ENCODE assay signal across 13 cellular contexts in genomic region chr16:73033271-73033998, GRCh38. TPM values are rescaled to one million over a fixed set of nuclear protein-coding genes. Genes with fewer than 3 reads are reported as not detected.
DNase-seq lines count a peak whose midpoint lies in the region; ATAC-seq and TF ChIP-seq lines count a peak whose summit lies in the region.
"Had no signal": no experiment of that assay in that cellular context is flagged by ENCODE, and none has a peak within 500 bp of the region (broad histone marks: within the 10 kb centered on the region; RNA-seq: fewer than 3 reads in every experiment).

No MANE protein-coding gene starts in this region.

- H3K27me3 Mint-ChIP-seq in CD8-positive, alpha-beta T cell (ENCODE audit: low read depth): peaks cover 12% of the 10 kb centered on the region
- peaks cover 30 to 47% of the 10 kb centered on the region in 2 donors for H3K27me3 Mint-ChIP-seq in effector memory CD8-positive, alpha-beta T cell

- CTCF ChIA-PET in A673 (lab: Charles Lee): interaction anchor here (0.5 to 1.3 kb wide), 2 partner anchors 25 to 163 kb away, joined by 4 to 5 read pairs; no protein-coding TSS in a partner anchor
- CTCF ChIA-PET in CD8-positive, alpha-beta T cell (lab: Charles Lee): no interaction called here

- H3K23ac ChIP-seq in neuronal stem cell (ENCODE audit: low read depth, low read length, poor library complexity): no peak overlapping the region

- H3K27ac ChIP-seq in A673 (ENCODE audit: low read depth, low read length, poor library complexity, severe bottlenecking): peak overlapping the region; percentile 38
- no peak overlapping the region for H3K27ac ChIP-seq in HUES64 (ENCODE audit: low read depth, low read length)
- H3K27ac ChIP-seq in neuronal stem cell (replicated peaks; ENCODE audit: low read length): no peak overlapping the region
- H3K27ac ChIP-seq in CD8-positive, alpha-beta T cell (ENCODE audit: low read depth, low read length): no peak overlapping the region
- H3K27ac ChIP-seq: neutrophil had no signal

- DNase-seq in A673 (ENCODE audit: low spot score) (peak; percentile 30), ecto neural progenitor cell (ENCODE audit: low spot score) (peak; percentile 80), neuronal stem cell (ENCODE audit: low spot score) (no peak), AG08395 (ENCODE audit: low spot score) (no peak), erythroblast (lab: John Stamatoyannopoulos, UW) (no peak)
- no peak for DNase-seq in CD8-positive, alpha-beta T cell
- DNase-seq in effector memory CD8-positive, alpha-beta T cell: no peak
- DNase-seq: activated T-cell treated with anti-CD3 and anti-CD28 coated beads, Interleukin-2, amount 50 U/mL, for 48 hours; NCI-H1930; stimulated activated CD4-positive, alpha-beta T cell treated with anti-CD3 and anti-CD28 coated beads, Interleukin-2, amount 100 ng/mL, for 48 hours; stimulated activated naive CD8-positive, alpha-beta T cell treated with anti-CD3 and anti-CD28 coated beads, Interleukin-15, amount 100 ng/mL, for 72 hours had no signal

- H3K18ac ChIP-seq in neuronal stem cell (ENCODE audit: low read length): peak overlapping the region; percentile 24

- H2AK5ac ChIP-seq in neuronal stem cell (ENCODE audit: low read depth, low read length): no peak overlapping the region

- H3K4me2 ChIP-seq in neuronal stem cell (ENCODE audit: insufficient read depth, low read length, poor library complexity, severe bottlenecking): peak overlapping the region; percentile 45

- H3K27me3 ChIP-seq in A673 (replicated peaks; ENCODE audit: insufficient read depth, low read depth, low read length, poor library complexity) (no peaks in the 10 kb centered on the region), HUES64 (ENCODE audit: insufficient read depth, low read length) (peaks cover 95% of the 10 kb centered on the region), neuronal stem cell (ENCODE audit: control insufficient read depth in 3 of 3, insufficient read depth in 3 of 3, low read depth in 1 of 3, low read length in 3 of 3) (peaks cover 0 to 28% (median 0%) of the 10 kb centered on the region in 3 experiments)
- peaks cover 2% of the 10 kb centered on the region for H3K27me3 ChIP-seq in CD8-positive, alpha-beta T cell (ENCODE audit: insufficient read depth, low read length)

- H3K9me3 ChIP-seq in A673 (ENCODE audit: low read depth, low read length, poor library complexity, severe bottlenecking): no peaks in the 10 kb centered on the region
- no peaks in the 10 kb centered on the region for H3K9me3 ChIP-seq in HUES64 (ENCODE audit: insufficient read depth, low read depth, low read length)
- no peaks in the 10 kb centered on the region for H3K9me3 ChIP-seq in neuronal stem cell (replicated peaks in 1 of 2; ENCODE audit: control insufficient read depth in 2 of 2, insufficient read depth in 1 of 2, low read depth in 1 of 2, low read length in 2 of 2)
- H3K9me3 ChIP-seq in CD8-positive, alpha-beta T cell (ENCODE audit: low read length): no peaks in the 10 kb centered on the region
- H3K9me3 ChIP-seq: neutrophil had no signal

- H4K8ac ChIP-seq in neuronal stem cell (ENCODE audit: low read depth, low read length): no peak overlapping the region

- no peak overlapping the region for H2BK15ac ChIP-seq in neuronal stem cell (ENCODE audit: low read length)

- BruUV-seq in A673 (replicated peaks; lab: Mats Ljungman, UMichigan): no TSS peak

- H3K4me1 ChIP-seq in A673 (ENCODE audit: insufficient read depth, low read length, poor library complexity, severe bottlenecking) (peaks cover 48% of the 10 kb centered on the region), HUES64 (ENCODE audit: insufficient read depth, low read length) (peaks cover 69% of the 10 kb centered on the region), neuronal stem cell (ENCODE audit: control insufficient read depth in 2 of 2, insufficient read depth in 1 of 2, low read depth in 1 of 2, low read length in 2 of 2) (peaks cover 52 to 69% of the 10 kb centered on the region in 2 donors)
- no peaks in the 10 kb centered on the region for H3K4me1 ChIP-seq in CD8-positive, alpha-beta T cell (ENCODE audit: insufficient read depth, low read length)

- no peak for TF ChIP-seq POLR2A in erythroblast (IDR thresholded peaks at IDR 0.05; ENCODE audit: low read length)

- H3K4me3 Mint-ChIP-seq in CD8-positive, alpha-beta T cell: no peak overlapping the region
- no peak overlapping the region for H3K4me3 Mint-ChIP-seq in effector memory CD8-positive, alpha-beta T cell
- H3K4me3 Mint-ChIP-seq: stimulated activated naive CD8-positive, alpha-beta T cell treated with anti-CD3 and anti-CD28 coated beads, Interleukin-15, amount 100 ng/mL, for 72 hours had no signal

- no peak overlapping the region for H3K27ac Mint-ChIP-seq in CD8-positive, alpha-beta T cell
- no peak overlapping the region for H3K27ac Mint-ChIP-seq in effector memory CD8-positive, alpha-beta T cell

- POLR2A ChIA-PET in A673 (lab: Charles Lee; ENCODE audit: low non-redundant PET): no interaction called here
- POLR2A ChIA-PET in CD8-positive, alpha-beta T cell (lab: Charles Lee): no interaction called here

- no peak overlapping the region for H3K4ac ChIP-seq in neuronal stem cell (ENCODE audit: low read length)

- H3K9ac ChIP-seq in HUES64 (ENCODE audit: low read depth, low read length): no peak overlapping the region
- no peak overlapping the region for H3K9ac ChIP-seq in neuronal stem cell (ENCODE audit: low read depth, low read length, poor library complexity)

- H3K36me3 ChIP-seq in A673 (ENCODE audit: insufficient read depth, low read length, poor library complexity, severe bottlenecking): no peaks in the 10 kb centered on the region
- no peaks in the 10 kb centered on the region for H3K36me3 ChIP-seq in HUES64 (ENCODE audit: insufficient read depth, low read length)
- H3K36me3 ChIP-seq in neuronal stem cell (replicated peaks in 1 of 2; ENCODE audit: control insufficient read depth in 2 of 2, insufficient read depth in 2 of 2, low read length in 2 of 2): peaks cover 0 to 16% of the 10 kb centered on the region in 2 donors
- no peaks in the 10 kb centered on the region for H3K36me3 ChIP-seq in CD8-positive, alpha-beta T cell (ENCODE audit: insufficient read depth, low read length)
- H3K36me3 ChIP-seq: neutrophil had no signal

- no peak overlapping the region for H2BK12ac ChIP-seq in neuronal stem cell (ENCODE audit: low read length)

- no peaks in the 10 kb centered on the region for H3K4me1 Mint-ChIP-seq in CD8-positive, alpha-beta T cell (ENCODE audit: low read depth)
- peaks cover 0 to 4% of the 10 kb centered on the region in 2 donors for H3K4me1 Mint-ChIP-seq in effector memory CD8-positive, alpha-beta T cell (ENCODE audit: low read depth in 2 of 2)

- no peak overlapping the region for H2BK5ac ChIP-seq in neuronal stem cell (ENCODE audit: low read length)

- H3K36me3 Mint-ChIP-seq in CD8-positive, alpha-beta T cell: no peaks in the 10 kb centered on the region
- no peaks in the 10 kb centered on the region for H3K36me3 Mint-ChIP-seq in effector memory CD8-positive, alpha-beta T cell (ENCODE audit: insufficient read depth)

- H3K79me1 ChIP-seq in neuronal stem cell (ENCODE audit: low read depth, low read length): no peaks in the 10 kb centered on the region

- intact Hi-C loops in A673 (cut with micrococcal nuclease; ENCODE audit: unreplicated experiment): no loop called here
- intact Hi-C loops in CD8-positive, alpha-beta T cell (cut with DNase I, micrococcal nuclease): no loop called here

- H3K9me3 Mint-ChIP-seq in CD8-positive, alpha-beta T cell: no peaks in the 10 kb centered on the region
- peaks cover 0 to 1% of the 10 kb centered on the region in 2 donors for H3K9me3 Mint-ChIP-seq in effector memory CD8-positive, alpha-beta T cell
- H3K9me3 Mint-ChIP-seq: stimulated activated naive CD8-positive, alpha-beta T cell treated with anti-CD3 and anti-CD28 coated beads, Interleukin-15, amount 100 ng/mL, for 72 hours had no signal

- H2BK120ac ChIP-seq in neuronal stem cell (ENCODE audit: low read depth, low read length): no peak overlapping the region

- ATAC-seq in CD8-positive, alpha-beta T cell: no peak
- ATAC-seq in effector memory CD8-positive, alpha-beta T cell (replicated peaks): no peak

- H4K91ac ChIP-seq in neuronal stem cell (ENCODE audit: low read depth, low read length, poor library complexity): no peak overlapping the region

- H2AFZ ChIP-seq in neuronal stem cell (ENCODE audit: low read length): no peak overlapping the region

- WGBS in HUES64: under 1% methylated on average over 18 of the region's 20 CpGs
- WGBS in neuronal stem cell (ENCODE audit: extremely low coverage in 2 of 2, insufficient read length in 2 of 2, insufficient replicate concordance in 1 of 2), 2 donors: no CpG with 5 or more reads among the region's 20 CpGs

- H3K14ac ChIP-seq in neuronal stem cell (ENCODE audit: low read length): no peak overlapping the region

- H3K4me3 ChIP-seq in A673 (ENCODE audit: low read depth, low read length, poor library complexity, severe bottlenecking): no peak overlapping the region
- H3K4me3 ChIP-seq in HUES64 (ENCODE audit: low read length): peak overlapping the region; percentile 2; the same call in 1 of the 2 replicates
- peak overlapping the region; percentile 20 to 31 for H3K4me3 ChIP-seq in neuronal stem cell (ENCODE audit: low read length in 2 of 2)
- H3K4me3 ChIP-seq in CD8-positive, alpha-beta T cell (ENCODE audit: low read depth, low read length): no peak overlapping the region

- no peak for TF ChIP-seq CTCF in A673 (conservative IDR thresholded peaks at IDR 0.05; ENCODE audit: low read depth, low read length)
- TF ChIP-seq CTCF in CD8-positive, alpha-beta T cell (IDR thresholded peaks at IDR 0.05): no peak

RNA-seq across cellular contexts. Expression of gene ZFHX3, which starts 14.5 kb away (rescaled TPM):
- 21.7 and 21.8 TPM in 2 replicates for total RNA-seq in A673 (2021)
- 1.3 TPM for polyA plus RNA-seq in HUES64 (2013, experiment 1 of 2)
- 2.5 TPM for polyA plus RNA-seq in HUES64 (2013, experiment 2 of 2)
- polyA plus RNA-seq in neuronal stem cell (2013, experiment 1 of 2): 1.8 TPM
- 2.1 TPM for polyA plus RNA-seq in neuronal stem cell (2013, experiment 2 of 2)
- total RNA-seq in CD8-positive, alpha-beta T cell: under 1 TPM; 0.22 to 0.33 TPM

Comparison
In these comparisons a context has a peak if more than half of its experiments do, and no peak if none do; other contexts are left out.
1. DNase-seq: peak in A673 (single experiment) and ecto neural progenitor cell (single experiment); none in neuronal stem cell (single experiment), CD8-positive, alpha-beta T cell (0 of 7), effector memory CD8-positive, alpha-beta T cell (0 of 3), AG08395 (single experiment) and erythroblast (0 of 2).
2. H3K4me3 ChIP-seq: peak in HUES64 (single experiment) and neuronal stem cell (2 of 2); none in A673 (single experiment) and CD8-positive, alpha-beta T cell (single experiment).
3. RNA of gene ZFHX3, which starts 14.5 kb away (total RNA-seq): 21.7 to 21.8 TPM in A673; 0.22 to 0.33 TPM in CD8-positive, alpha-beta T cell; every median in the first group is over 10 times any median in the second.